8 cellular contexts compared by ENCODE assay signal in the genomic region with DNA sequence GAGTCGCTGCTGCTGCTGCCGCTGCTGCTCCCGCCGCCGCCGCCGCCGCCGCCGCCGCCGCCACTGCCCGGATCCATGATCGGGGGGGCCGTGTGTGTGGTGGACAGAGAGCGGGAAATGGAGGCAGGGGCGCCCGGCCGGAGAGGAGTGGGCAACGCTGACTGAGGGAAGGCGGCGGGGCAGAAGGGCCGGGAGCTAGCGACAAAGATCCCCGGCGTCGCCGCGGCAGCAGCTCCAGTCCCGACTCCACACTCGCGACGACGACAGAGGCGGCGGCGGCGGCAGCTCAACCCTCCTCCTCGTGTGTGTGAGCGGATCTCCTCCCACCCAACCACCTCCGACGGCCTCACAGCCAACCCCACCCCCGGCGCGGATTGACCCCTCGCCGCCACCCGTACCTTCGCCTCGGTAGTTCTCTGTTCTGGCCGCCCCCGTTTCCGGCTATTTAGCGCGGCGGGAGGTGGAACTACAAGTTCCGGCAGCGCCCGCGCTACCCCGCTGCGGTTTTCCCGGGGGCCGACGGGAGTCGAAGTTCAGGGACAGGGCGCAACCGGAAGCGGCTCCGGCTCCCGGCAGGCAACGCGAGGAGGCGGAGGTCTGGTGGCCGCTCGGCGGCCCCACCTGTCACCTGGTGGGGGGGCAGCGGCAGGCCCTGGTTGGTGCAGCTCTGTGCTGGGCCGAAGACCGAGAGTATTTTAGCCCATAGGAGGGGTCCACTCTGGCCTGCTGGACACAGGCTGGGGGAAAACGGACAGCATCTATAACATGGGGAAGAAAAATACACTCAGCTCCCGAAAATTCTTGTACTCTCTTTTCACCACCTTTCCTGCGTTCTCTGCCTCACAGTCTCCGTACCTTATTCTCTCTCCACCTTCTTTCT. TPM values are rescaled to one million over a fixed set of nuclear protein-coding genes. Genes with fewer than 3 reads are reported as not detected.
DNase-seq lines count a peak whose midpoint lies in the region; FAIRE-seq and TF ChIP-seq lines count a peak whose summit lies in the region.

Gene GSPT1, minus strand, starts transcription at position 313 of the 880 bp plus-strand sequence. Its CDS starts 236 bp downstream, at position 77.

- TF ChIP-seq POLR2A in H54 (IDR thresholded peaks at IDR 0.05; ENCODE audit: low read depth, low read length) = peak; percentile 97

- no peaks in the 10 kb centered on the region for H3K9me3 ChIP-seq in ES-I3 (ENCODE audit: control insufficient read depth, insufficient read depth, low read length)

- peak within 1 kb of the TSS; percentile 85 for H3K4me3 ChIP-seq in fibroblast of pulmonary artery (replicated peaks; ENCODE audit: low read depth, low read length)

- peaks cover 27% of the 10 kb centered on the region for H3K4me1 Mint-ChIP-seq in nephron
- peaks cover 41% of the 10 kb centered on the region for H3K4me1 Mint-ChIP-seq in stimulated activated naive CD8-positive, alpha-beta T cell treated with anti-CD3 and anti-CD28 coated beads, Interleukin-15, Interleukin-2, amounts not matched to agents 100 ng/mL and 50 ng/mL, for 24 hours (ENCODE audit: low read depth)

- no peaks in the 10 kb centered on the region for H3K27me3 Mint-ChIP-seq in nephron (ENCODE audit: low read depth)
- no peaks in the 10 kb centered on the region for H3K27me3 Mint-ChIP-seq in stimulated activated naive CD8-positive, alpha-beta T cell treated with anti-CD3 and anti-CD28 coated beads, Interleukin-15, Interleukin-2, amounts not matched to agents 100 ng/mL and 50 ng/mL, for 24 hours

- peak within 1 kb of the TSS; percentile 86 to 96 (median 94) for H3K27ac Mint-ChIP-seq in nephron
- H3K27ac Mint-ChIP-seq in stimulated activated naive CD8-positive, alpha-beta T cell treated with anti-CD3 and anti-CD28 coated beads, Interleukin-15, Interleukin-2, amounts not matched to agents 100 ng/mL and 50 ng/mL, for 24 hours = peak within 1 kb of the TSS; percentile 98

- no peaks in the 10 kb centered on the region; the same call in 1 of the 2 replicates for H3K36me3 ChIP-seq in ES-I3 (ENCODE audit: insufficient read depth, low read length)

- DNase-seq in H54 (ENCODE audit: insufficient read length, low spot score) (peak; percentile 95), M059J (ENCODE audit: low read depth) (peak; percentile 98), SHP77 (lab: John Stamatoyannopoulos, UW) (peak; percentile 95 to 98), fibroblast of pulmonary artery (ENCODE audit: low read depth) (peak; percentile 98)
- DNase-seq in activated effector memory CD4-positive, alpha-beta T cell treated with Interleukin-2 at 50 U/mL for 16 hours = peak; percentile 99

- H3K4me1 ChIP-seq in ES-I3 (ENCODE audit: insufficient read depth, low read length) = peaks cover 11% of the 10 kb centered on the region

- no peaks in the 10 kb centered on the region for H3K36me3 Mint-ChIP-seq in nephron (ENCODE audit: low read depth)
- peaks cover 32% of the 10 kb centered on the region for H3K36me3 Mint-ChIP-seq in stimulated activated naive CD8-positive, alpha-beta T cell treated with anti-CD3 and anti-CD28 coated beads, Interleukin-15, Interleukin-2, amounts not matched to agents 100 ng/mL and 50 ng/mL, for 24 hours (ENCODE audit: low read depth)

- no peaks in the 10 kb centered on the region for H3K9me3 Mint-ChIP-seq in nephron
- no peaks in the 10 kb centered on the region for H3K9me3 Mint-ChIP-seq in stimulated activated naive CD8-positive, alpha-beta T cell treated with anti-CD3 and anti-CD28 coated beads, Interleukin-15, Interleukin-2, amounts not matched to agents 100 ng/mL and 50 ng/mL, for 24 hours

- H3K9ac ChIP-seq in ES-I3 (ENCODE audit: low read depth, low read length) = peak within 1 kb of the TSS; percentile 78

- no peak for FAIRE-seq in H54 (lab: Jason Lieb, UNC)

- H3K4me3 Mint-ChIP-seq in nephron = peak within 1 kb of the TSS; percentile 94 to 98 (median 98)
- peak within 1 kb of the TSS; percentile 99 for H3K4me3 Mint-ChIP-seq in stimulated activated naive CD8-positive, alpha-beta T cell treated with anti-CD3 and anti-CD28 coated beads, Interleukin-15, Interleukin-2, amounts not matched to agents 100 ng/mL and 50 ng/mL, for 24 hours

- TF ChIP-seq CTCF in fibroblast of pulmonary artery (IDR thresholded peaks at IDR 0.05; ENCODE audit: low read length, missing control alignments) (no peak), nephron (IDR thresholded peaks at IDR 0.05; ENCODE audit: unreplicated experiment in 3 of 3) (no peak)

RNA-seq across cellular contexts. Expression of gene GSPT1, which starts in this region (rescaled TPM):
- total RNA-seq in M059J (2014; rRNA removed; shearing (Covaris generic)) = 77.5 and 139 TPM in 2 replicates

Comparison
In these comparisons a context has a peak if more than half of its experiments do, and no peak if none do; other contexts are left out.
1. Peak in every context shown above with its lines: DNase-seq and H3K4me3 ChIP-seq.